1 cellular context compared by ENCODE assay signal in the genomic region with DNA sequence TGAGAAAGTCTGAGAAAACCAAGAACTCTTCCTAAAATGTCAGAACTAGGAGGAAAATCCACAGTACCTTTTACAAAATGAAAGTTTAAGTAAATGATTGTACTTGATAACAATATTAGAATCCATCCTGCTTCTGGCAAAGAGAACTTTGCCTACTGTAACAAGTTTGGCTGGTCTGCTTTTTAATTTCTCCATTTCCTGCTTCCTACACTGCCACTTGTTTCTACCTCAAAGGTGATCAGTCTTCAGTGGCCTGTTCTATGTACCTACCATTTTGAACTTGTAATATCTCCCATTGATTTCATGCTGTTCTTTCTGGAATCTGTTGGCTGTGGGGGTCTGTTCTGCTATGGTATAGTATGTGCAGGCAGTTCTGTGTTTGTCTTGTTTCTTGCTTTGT.
TF ChIP-seq lines count a peak whose summit lies in the region.

No MANE protein-coding gene starts in this region.

TF ChIP-seq in GM23338, 12 proteins besides CTCF, POLR2A, EP300 and RAD21 (continued from another document):
- TF ChIP-seq, protein P1, sequence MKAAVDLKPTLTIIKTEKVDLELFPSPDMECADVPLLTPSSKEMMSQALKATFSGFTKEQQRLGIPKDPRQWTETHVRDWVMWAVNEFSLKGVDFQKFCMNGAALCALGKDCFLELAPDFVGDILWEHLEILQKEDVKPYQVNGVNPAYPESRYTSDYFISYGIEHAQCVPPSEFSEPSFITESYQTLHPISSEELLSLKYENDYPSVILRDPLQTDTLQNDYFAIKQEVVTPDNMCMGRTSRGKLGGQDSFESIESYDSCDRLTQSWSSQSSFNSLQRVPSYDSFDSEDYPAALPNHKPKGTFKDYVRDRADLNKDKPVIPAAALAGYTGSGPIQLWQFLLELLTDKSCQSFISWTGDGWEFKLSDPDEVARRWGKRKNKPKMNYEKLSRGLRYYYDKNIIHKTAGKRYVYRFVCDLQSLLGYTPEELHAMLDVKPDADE (IDR thresholded peaks at IDR 0.05), result no peak
- TF ChIP-seq EZH2 (IDR thresholded peaks at IDR 0.05; ENCODE audit: low read depth, unreplicated experiment) (no peak), POLR2AphosphoS5 (IDR thresholded peaks at IDR 0.05; ENCODE audit: low read depth) (no peak), EZH2phosphoT487 (IDR thresholded peaks at IDR 0.05; ENCODE audit: unreplicated experiment) (no peak), STAT1 (IDR thresholded peaks at IDR 0.05; ENCODE audit: unreplicated experiment) (no peak), JUNB (IDR thresholded peaks at IDR 0.05; ENCODE audit: unreplicated experiment) (no peak), ZNF331 (CRISPR knock-in tag; IDR thresholded peaks at IDR 0.05; ENCODE audit: low read depth) (no peak)
- TF ChIP-seq, protein P2, sequence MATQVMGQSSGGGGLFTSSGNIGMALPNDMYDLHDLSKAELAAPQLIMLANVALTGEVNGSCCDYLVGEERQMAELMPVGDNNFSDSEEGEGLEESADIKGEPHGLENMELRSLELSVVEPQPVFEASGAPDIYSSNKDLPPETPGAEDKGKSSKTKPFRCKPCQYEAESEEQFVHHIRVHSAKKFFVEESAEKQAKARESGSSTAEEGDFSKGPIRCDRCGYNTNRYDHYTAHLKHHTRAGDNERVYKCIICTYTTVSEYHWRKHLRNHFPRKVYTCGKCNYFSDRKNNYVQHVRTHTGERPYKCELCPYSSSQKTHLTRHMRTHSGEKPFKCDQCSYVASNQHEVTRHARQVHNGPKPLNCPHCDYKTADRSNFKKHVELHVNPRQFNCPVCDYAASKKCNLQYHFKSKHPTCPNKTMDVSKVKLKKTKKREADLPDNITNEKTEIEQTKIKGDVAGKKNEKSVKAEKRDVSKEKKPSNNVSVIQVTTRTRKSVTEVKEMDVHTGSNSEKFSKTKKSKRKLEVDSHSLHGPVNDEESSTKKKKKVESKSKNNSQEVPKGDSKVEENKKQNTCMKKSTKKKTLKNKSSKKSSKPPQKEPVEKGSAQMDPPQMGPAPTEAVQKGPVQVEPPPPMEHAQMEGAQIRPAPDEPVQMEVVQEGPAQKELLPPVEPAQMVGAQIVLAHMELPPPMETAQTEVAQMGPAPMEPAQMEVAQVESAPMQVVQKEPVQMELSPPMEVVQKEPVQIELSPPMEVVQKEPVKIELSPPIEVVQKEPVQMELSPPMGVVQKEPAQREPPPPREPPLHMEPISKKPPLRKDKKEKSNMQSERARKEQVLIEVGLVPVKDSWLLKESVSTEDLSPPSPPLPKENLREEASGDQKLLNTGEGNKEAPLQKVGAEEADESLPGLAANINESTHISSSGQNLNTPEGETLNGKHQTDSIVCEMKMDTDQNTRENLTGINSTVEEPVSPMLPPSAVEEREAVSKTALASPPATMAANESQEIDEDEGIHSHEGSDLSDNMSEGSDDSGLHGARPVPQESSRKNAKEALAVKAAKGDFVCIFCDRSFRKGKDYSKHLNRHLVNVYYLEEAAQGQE (IDR thresholded peaks at IDR 0.05; ENCODE audit: unreplicated experiment), result no peak
- TF ChIP-seq, protein P3, sequence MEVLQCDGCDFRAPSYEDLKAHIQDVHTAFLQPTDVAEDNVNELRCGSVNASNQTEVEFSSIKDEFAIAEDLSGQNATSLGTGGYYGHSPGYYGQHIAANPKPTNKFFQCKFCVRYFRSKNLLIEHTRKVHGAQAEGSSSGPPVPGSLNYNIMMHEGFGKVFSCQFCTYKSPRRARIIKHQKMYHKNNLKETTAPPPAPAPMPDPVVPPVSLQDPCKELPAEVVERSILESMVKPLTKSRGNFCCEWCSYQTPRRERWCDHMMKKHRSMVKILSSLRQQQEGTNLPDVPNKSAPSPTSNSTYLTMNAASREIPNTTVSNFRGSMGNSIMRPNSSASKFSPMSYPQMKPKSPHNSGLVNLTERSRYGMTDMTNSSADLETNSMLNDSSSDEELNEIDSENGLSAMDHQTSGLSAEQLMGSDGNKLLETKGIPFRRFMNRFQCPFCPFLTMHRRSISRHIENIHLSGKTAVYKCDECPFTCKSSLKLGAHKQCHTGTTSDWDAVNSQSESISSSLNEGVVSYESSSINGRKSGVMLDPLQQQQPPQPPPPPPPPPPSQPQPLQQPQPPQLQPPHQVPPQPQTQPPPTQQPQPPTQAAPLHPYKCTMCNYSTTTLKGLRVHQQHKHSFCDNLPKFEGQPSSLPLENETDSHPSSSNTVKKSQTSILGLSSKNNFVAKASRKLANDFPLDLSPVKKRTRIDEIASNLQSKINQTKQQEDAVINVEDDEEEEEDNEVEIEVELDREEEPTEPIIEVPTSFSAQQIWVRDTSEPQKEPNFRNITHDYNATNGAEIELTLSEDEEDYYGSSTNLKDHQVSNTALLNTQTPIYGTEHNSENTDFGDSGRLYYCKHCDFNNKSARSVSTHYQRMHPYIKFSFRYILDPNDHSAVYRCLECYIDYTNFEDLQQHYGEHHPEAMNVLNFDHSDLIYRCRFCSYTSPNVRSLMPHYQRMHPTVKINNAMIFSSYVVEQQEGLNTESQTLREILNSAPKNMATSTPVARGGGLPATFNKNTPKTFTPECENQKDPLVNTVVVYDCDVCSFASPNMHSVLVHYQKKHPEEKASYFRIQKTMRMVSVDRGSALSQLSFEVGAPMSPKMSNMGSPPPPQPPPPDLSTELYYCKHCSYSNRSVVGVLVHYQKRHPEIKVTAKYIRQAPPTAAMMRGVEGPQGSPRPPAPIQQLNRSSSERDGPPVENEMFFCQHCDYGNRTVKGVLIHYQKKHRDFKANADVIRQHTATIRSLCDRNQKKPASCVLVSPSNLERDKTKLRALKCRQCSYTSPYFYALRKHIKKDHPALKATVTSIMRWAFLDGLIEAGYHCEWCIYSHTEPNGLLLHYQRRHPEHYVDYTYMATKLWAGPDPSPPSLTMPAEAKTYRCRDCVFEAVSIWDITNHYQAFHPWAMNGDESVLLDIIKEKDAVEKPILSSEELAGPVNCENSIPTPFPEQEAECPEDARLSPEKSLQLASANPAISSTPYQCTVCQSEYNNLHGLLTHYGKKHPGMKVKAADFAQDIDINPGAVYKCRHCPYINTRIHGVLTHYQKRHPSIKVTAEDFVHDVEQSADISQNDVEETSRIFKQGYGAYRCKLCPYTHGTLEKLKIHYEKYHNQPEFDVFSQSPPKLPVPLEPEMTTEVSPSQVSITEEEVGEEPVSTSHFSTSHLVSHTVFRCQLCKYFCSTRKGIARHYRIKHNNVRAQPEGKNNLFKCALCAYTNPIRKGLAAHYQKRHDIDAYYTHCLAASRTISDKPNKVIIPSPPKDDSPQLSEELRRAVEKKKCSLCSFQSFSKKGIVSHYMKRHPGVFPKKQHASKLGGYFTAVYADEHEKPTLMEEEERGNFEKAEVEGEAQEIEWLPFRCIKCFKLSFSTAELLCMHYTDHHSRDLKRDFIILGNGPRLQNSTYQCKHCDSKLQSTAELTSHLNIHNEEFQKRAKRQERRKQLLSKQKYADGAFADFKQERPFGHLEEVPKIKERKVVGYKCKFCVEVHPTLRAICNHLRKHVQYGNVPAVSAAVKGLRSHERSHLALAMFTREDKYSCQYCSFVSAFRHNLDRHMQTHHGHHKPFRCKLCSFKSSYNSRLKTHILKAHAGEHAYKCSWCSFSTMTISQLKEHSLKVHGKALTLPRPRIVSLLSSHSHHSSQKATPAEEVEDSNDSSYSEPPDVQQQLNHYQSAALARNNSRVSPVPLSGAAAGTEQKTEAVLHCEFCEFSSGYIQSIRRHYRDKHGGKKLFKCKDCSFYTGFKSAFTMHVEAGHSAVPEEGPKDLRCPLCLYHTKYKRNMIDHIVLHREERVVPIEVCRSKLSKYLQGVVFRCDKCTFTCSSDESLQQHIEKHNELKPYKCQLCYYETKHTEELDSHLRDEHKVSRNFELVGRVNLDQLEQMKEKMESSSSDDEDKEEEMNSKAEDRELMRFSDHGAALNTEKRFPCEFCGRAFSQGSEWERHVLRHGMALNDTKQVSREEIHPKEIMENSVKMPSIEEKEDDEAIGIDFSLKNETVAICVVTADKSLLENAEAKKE (CRISPR knock-in tag; IDR thresholded peaks at IDR 0.05), result no peak
